ENCODE assay signal across 8 cellular contexts in genomic region chr15:43132830-43133428, GRCh38. TPM values are rescaled to one million over a fixed set of nuclear protein-coding genes. Genes with fewer than 3 reads are reported as not detected.
DNase-seq lines count a peak whose midpoint lies in the region; ATAC-seq and TF ChIP-seq lines count a peak whose summit lies in the region.

No MANE protein-coding gene starts in this region.

- peaks cover 5% of the 10 kb centered on the region for H3K4me1 ChIP-seq in Caco-2
- peaks cover 23% of the 10 kb centered on the region for H3K4me1 ChIP-seq in PC-3 (ENCODE audit: insufficient read depth, low read length)
- peaks cover 3 to 6% of the 10 kb centered on the region in 2 donors for H3K4me1 ChIP-seq in neuronal stem cell (ENCODE audit: control insufficient read depth in 2 of 2, insufficient read depth in 1 of 2, low read depth in 1 of 2, low read length in 2 of 2)

- intact Hi-C loops in Caco-2 (cut with micrococcal nuclease; ENCODE audit: unreplicated experiment) (loop anchor here (1.0 to 2.0 kb wide), 2 partner anchors 27 to 52 kb away; partner anchors contain the start of genes CCNDBP1 and UBR1), PC-3 (cut with micrococcal nuclease) (loop anchor here (1.0 kb wide), 1 partner anchor 27 kb away; the partner anchor contains the start of gene UBR1), posterior vena cava (cut with DNase I) (no loop called here)

- H3K4me2 ChIP-seq in PC-3 (ENCODE audit: low read length) (peak overlapping the region; percentile 100), neuronal stem cell (ENCODE audit: insufficient read depth, low read length, poor library complexity, severe bottlenecking) (peak overlapping the region; percentile 72)

- H3K9ac ChIP-seq in PC-3 (ENCODE audit: low read length) (peak overlapping the region; percentile 72), neuronal stem cell (ENCODE audit: low read depth, low read length, poor library complexity) (no peak overlapping the region)

- peak; percentile 3 for ATAC-seq in PC-3

- H3K4me1 Mint-ChIP-seq in Caco-2 (ENCODE audit: low read depth, unreplicated experiment): peaks cover 16% of the 10 kb centered on the region

- no peak overlapping the region for H2AK5ac ChIP-seq in neuronal stem cell (ENCODE audit: low read depth, low read length)

- peaks cover 11% of the 10 kb centered on the region for H3K36me3 Mint-ChIP-seq in Caco-2 (ENCODE audit: insufficient read depth, unreplicated experiment)

- BruUV-seq in Caco-2 (replicated peaks; lab: Mats Ljungman, UMichigan): TSS peak; percentile 57
- BruUV-seq in PC-3 (replicated peaks; lab: Mats Ljungman, UMichigan): no TSS peak

- peak overlapping the region; percentile 94 for H3K4me3 Mint-ChIP-seq in Caco-2 (ENCODE audit: unreplicated experiment)

- CTCF ChIA-PET in Caco-2 (lab: Charles Lee) (no interaction called here), PC-3 (lab: Charles Lee) (interaction anchor here (0.8 kb wide), 1 partner anchor 72 kb away, joined by 3 read pairs; no protein-coding TSS in a partner anchor)

- H3K27me3 ChIP-seq in Caco-2 (replicated peaks; ENCODE audit: control insufficient read depth, insufficient read depth, low read length) (no peaks in the 10 kb centered on the region; the same call in 1 of the 2 replicates), PC-3 (ENCODE audit: low read length) (no peaks in the 10 kb centered on the region), neuronal stem cell (ENCODE audit: control insufficient read depth in 3 of 3, insufficient read depth in 3 of 3, low read depth in 1 of 3, low read length in 3 of 3) (peaks cover 0 to 10% (median 0%) of the 10 kb centered on the region in 3 experiments)

- H4K20me1 ChIP-seq in PC-3 (ENCODE audit: low read length): peaks cover 5% of the 10 kb centered on the region; the same call in 1 of the 2 replicates

- POLR2A ChIA-PET in Caco-2 (lab: Charles Lee) (no interaction called here), PC-3 (lab: Charles Lee; ENCODE audit: unreplicated experiment) (no interaction called here)

- no peaks in the 10 kb centered on the region for H3K27me3 Mint-ChIP-seq in Caco-2 (ENCODE audit: insufficient read depth, unreplicated experiment)

- no peaks in the 10 kb centered on the region for H3F3A ChIP-seq in PC-3 (ENCODE audit: low read length, unreplicated experiment)

- no peak overlapping the region for H3K23ac ChIP-seq in neuronal stem cell (ENCODE audit: low read depth, low read length, poor library complexity)

- no peaks in the 10 kb centered on the region for H3K9me2 ChIP-seq in PC-3 (replicated peaks; ENCODE audit: low read length)

- no peak overlapping the region for H2BK15ac ChIP-seq in neuronal stem cell (ENCODE audit: low read length)

- no peak overlapping the region for H2BK5ac ChIP-seq in neuronal stem cell (ENCODE audit: low read length)

- H3K14ac ChIP-seq in neuronal stem cell (ENCODE audit: low read length): no peak overlapping the region

- H4K8ac ChIP-seq in neuronal stem cell (ENCODE audit: low read depth, low read length): no peak overlapping the region

- no peak for TF ChIP-seq POLR2A in erythroblast (IDR thresholded peaks at IDR 0.05; ENCODE audit: low read length)

- H3K9me3 ChIP-seq in Caco-2 (peaks cover 3% of the 10 kb centered on the region; the same call in 1 of the 2 replicates), PC-3 (ENCODE audit: low read length) (no peaks in the 10 kb centered on the region), neuronal stem cell (replicated peaks in 1 of 2; ENCODE audit: control insufficient read depth in 2 of 2, insufficient read depth in 1 of 2, low read depth in 1 of 2, low read length in 2 of 2) (no peaks in the 10 kb centered on the region)

- DNase-seq in Caco-2 (peak; percentile 34 to 36), PC-3 (no peak), erythroblast (lab: John Stamatoyannopoulos, UW) (peak; percentile 52 to 62), neuronal stem cell (ENCODE audit: low spot score) (no peak), RPMI8226 (no peak), posterior vena cava (ENCODE audit: low spot score) (no peak), T-helper 9 cell (no peak), NCI-H524 treated with DMSO at 0.1 percent for 48 hours (lab: John Stamatoyannopoulos, UW) (no peak)

- no peak overlapping the region for H4K91ac ChIP-seq in neuronal stem cell (ENCODE audit: low read depth, low read length, poor library complexity)

- H2BK12ac ChIP-seq in neuronal stem cell (ENCODE audit: low read length): no peak overlapping the region

- H3K27ac ChIP-seq in PC-3 (ENCODE audit: low read length) (peak overlapping the region; percentile 24), neuronal stem cell (replicated peaks; ENCODE audit: low read length) (no peak overlapping the region)

- H3K79me1 ChIP-seq in neuronal stem cell (ENCODE audit: low read depth, low read length): no peaks in the 10 kb centered on the region

- H3K36me3 ChIP-seq in Caco-2 (ENCODE audit: control insufficient read depth, insufficient read depth, low read length) (peaks cover 3% of the 10 kb centered on the region; the same call in 1 of the 2 replicates), PC-3 (ENCODE audit: low read depth, low read length) (peaks cover 4% of the 10 kb centered on the region), neuronal stem cell (replicated peaks in 1 of 2; ENCODE audit: control insufficient read depth in 2 of 2, insufficient read depth in 2 of 2, low read length in 2 of 2) (peaks cover 3 to 26% of the 10 kb centered on the region in 2 donors)

- H2BK120ac ChIP-seq in neuronal stem cell (ENCODE audit: low read depth, low read length): no peak overlapping the region

- peaks cover 18% of the 10 kb centered on the region for H3K79me2 ChIP-seq in PC-3 (ENCODE audit: low read length)

- H2AFZ ChIP-seq in PC-3 (ENCODE audit: low read length): peak overlapping the region; percentile 96
- peak overlapping the region; percentile 97 for H2AFZ ChIP-seq in neuronal stem cell (ENCODE audit: low read length)

- no peak overlapping the region for H3K4ac ChIP-seq in neuronal stem cell (ENCODE audit: low read length)

- H3K4me3 ChIP-seq in Caco-2 (ENCODE audit: low read depth, low read length) (peak overlapping the region; percentile 73), PC-3 (ENCODE audit: low read length) (peak overlapping the region; percentile 86), neuronal stem cell (ENCODE audit: low read length in 2 of 2) (peak overlapping the region; percentile 58 to 84)

- WGBS in neuronal stem cell (ENCODE audit: extremely low coverage in 2 of 2, insufficient read length in 2 of 2, insufficient replicate concordance in 1 of 2), 2 donors: no CpG with 5 or more reads among the region's 20 CpGs

- TF ChIP-seq CTCF in Caco-2 (IDR thresholded peaks at IDR 0.05; ENCODE audit: insufficient read depth in 1 of 2, low read depth in 1 of 2, low read length in 1 of 2, severe bottlenecking in 1 of 2, unreplicated experiment in 1 of 2) (no peak), PC-3 (conservative IDR thresholded peaks at IDR 0.05; ENCODE audit: low read depth, low read length) (no peak)

- peaks cover 27% of the 10 kb centered on the region for H3K9me3 Mint-ChIP-seq in Caco-2 (ENCODE audit: unreplicated experiment)

- peak overlapping the region; percentile 95 for H3K27ac Mint-ChIP-seq in Caco-2 (ENCODE audit: unreplicated experiment)

- H3K18ac ChIP-seq in neuronal stem cell (ENCODE audit: low read length): no peak overlapping the region

RNA-seq across cellular contexts. Expression of gene TMEM62, which starts 0.5 kb away (rescaled TPM):
- total RNA-seq in Caco-2 (2022): 22.0 and 23.7 TPM in 2 replicates
- 19.6 and 31.6 TPM in 2 replicates for total RNA-seq in PC-3 (2014; rRNA removed)
- polyA plus RNA-seq in neuronal stem cell (2013, experiment 1 of 2): 2.6 TPM
- polyA plus RNA-seq in neuronal stem cell (2013, experiment 2 of 2): 2.5 TPM
- total RNA-seq in posterior vena cava: 10 to 100 TPM; 16.0 to 17.3 TPM

RNA-seq across cellular contexts. Expression of gene UBR1, which starts 27.1 kb away (rescaled TPM):
- total RNA-seq in Caco-2 (2022) (21.9 and 22.3 TPM in 2 replicates), PC-3 (2014; rRNA removed) (18.3 and 22.6 TPM in 2 replicates), posterior vena cava (10 to 100 TPM; 36.5 to 39.1 TPM)
- 7.4 TPM for polyA plus RNA-seq in neuronal stem cell (2013, experiment 1 of 2)
- polyA plus RNA-seq in neuronal stem cell (2013, experiment 2 of 2): 7.8 TPM

RNA-seq across cellular contexts. Expression of gene CCNDBP1, which starts 52.3 kb away (rescaled TPM):
- 21.7 and 23.1 TPM in 2 replicates for total RNA-seq in Caco-2 (2022)
- total RNA-seq in PC-3 (2014; rRNA removed): 34.3 and 38.5 TPM in 2 replicates
- polyA plus RNA-seq in neuronal stem cell (2013, experiment 1 of 2): 36.6 TPM
- polyA plus RNA-seq in neuronal stem cell (2013, experiment 2 of 2): 34.7 TPM
- 10 to 100 TPM; 49.6 to 52.6 TPM for total RNA-seq in posterior vena cava

Comparison
In these comparisons a context has a peak if more than half of its experiments do, and no peak if none do; other contexts are left out.
1. DNase-seq: peak in Caco-2 (2 of 2) and erythroblast (2 of 2); none in PC-3 (single experiment), neuronal stem cell (single experiment), RPMI8226 (single experiment), posterior vena cava (single experiment), T-helper 9 cell (single experiment) and NCI-H524 treated with DMSO at 0.1 percent for 48 hours (single experiment).
2. intact Hi-C loops: an anchor here in Caco-2 (1.0 to 2.0 kb wide) and PC-3 (1.0 kb wide); none called in posterior vena cava.
3. Peak in every context shown above with its lines, with median percentiles within 50 percentile points of each other: H3K4me3 ChIP-seq.